Comparison of ENCODE assay signal across 28 cellular contexts in the genomic region with DNA sequence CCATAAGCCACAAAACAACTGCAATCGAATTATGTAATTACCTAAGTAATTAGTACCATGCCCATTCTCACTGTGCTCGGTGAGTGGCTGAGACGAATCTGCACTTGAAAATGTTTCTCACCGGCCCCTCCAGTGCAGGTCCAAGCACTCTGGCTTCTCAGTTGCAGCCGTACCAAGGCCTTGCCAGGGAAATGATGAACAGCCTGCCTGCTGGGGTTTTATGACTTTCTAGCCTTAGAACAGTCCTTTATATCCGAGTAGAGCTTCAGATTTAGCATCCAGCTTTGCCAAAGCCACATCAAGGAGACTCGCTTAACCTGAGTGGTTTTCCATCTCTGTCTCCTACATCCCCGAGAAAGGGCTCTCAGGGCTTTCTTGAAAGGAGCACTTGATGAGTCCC.
"Had no signal": no experiment of that assay in that cellular context is flagged by ENCODE, and none has a peak within 500 bp of the region (broad histone marks: within the 10 kb centered on the region; RNA-seq: fewer than 3 reads in every experiment).

No MANE protein-coding gene starts in this region.

- H3K36me3 ChIP-seq: ascending aorta, WERI-Rb-1 had no signal

- H3K9me3 ChIP-seq: ascending aorta, body of pancreas had no signal

- H3K27me3 ChIP-seq: ascending aorta, body of pancreas had no signal

- H3K4me3 ChIP-seq: ascending aorta, body of pancreas, K562, SK-N-MC had no signal

- DNase-seq: activated CD4-positive, alpha-beta T cell treated with anti-CD3 and anti-CD28 coated beads for 1 hour; activated CD4-positive, alpha-beta T cell treated with anti-CD3 and anti-CD28 coated beads, Interleukin-2, amount 10 ng/mL, durations not matched to agents 24 days and 14 days; activated CD4-positive, alpha-beta T cell treated with anti-CD3 and anti-CD28 coated beads, Interleukin-2, amount 50 U/mL, for 48 hours; activated CD8-positive, alpha-beta memory T cell treated with anti-CD3 and anti-CD28 coated beads, Interleukin-2, amount 10 ng/mL, durations not matched to agents 7 days and 5 days; activated effector memory CD4-positive, alpha-beta T cell treated with Interleukin-2 at 50 U/mL for 16 hours; activated naive CD4-positive, alpha-beta T cell; activated naive CD8-positive, alpha-beta T cell treated with anti-CD3 and anti-CD28 coated beads, Interleukin-2, amount 50 U/mL, for 24 hours; activated T-cell treated with anti-CD3 and anti-CD28 coated beads, Interleukin-2, amount 50 U/mL, for 24 hours; amniotic stem cell; body of pancreas; central memory CD4-positive, alpha-beta T cell; Karpas-422; MM.1S; NCI-H146; NCI-H187 treated with DMSO at 0.1 percent for 48 hours; NCI-H2081 treated with DMSO at 0.1 percent for 48 hours; NCI-H2171 treated with DMSO at 0.1 percent for 48 hours; NCI-H345; NCI-H510A; NCI-H774; NK-92 treated with Interleukin-12 subunit alpha and Interleukin-12 subunit beta, amount 100 ng/mL, for 24 hours; OCI-M1; RPMI8226; T-helper 1 cell; WERI-Rb-1 had no signal

- H3K27ac ChIP-seq: ascending aorta, body of pancreas, SK-N-MC, WERI-Rb-1 had no signal

- H3K4me1 ChIP-seq: ascending aorta, body of pancreas had no signal
